ENCODE assay signal across 5 cellular contexts in the genomic region with DNA sequence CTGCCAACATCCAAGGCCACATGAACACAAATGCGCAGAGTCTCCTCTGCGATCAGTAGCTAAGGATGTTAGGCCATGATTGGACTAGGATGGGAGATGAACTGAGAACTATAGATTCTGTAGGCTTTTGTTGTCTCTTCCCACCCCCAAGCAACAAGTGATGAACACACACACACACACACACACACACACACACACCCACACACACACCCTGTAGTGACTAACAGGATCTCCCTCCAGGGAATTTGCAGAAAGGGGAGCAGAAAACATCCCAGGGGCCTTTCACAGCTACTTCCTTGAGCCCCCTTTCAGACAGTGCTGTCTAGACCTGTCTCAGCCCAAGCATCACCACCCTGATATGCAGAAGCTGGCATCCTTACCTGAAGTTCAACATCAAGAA. TPM values are rescaled to one million over a fixed set of nuclear protein-coding genes. Genes with fewer than 3 reads are reported as not detected.
"Had no signal": no experiment of that assay in that cellular context is flagged by ENCODE, and none has a peak within 500 bp of the region (broad histone marks: within the 10 kb centered on the region; RNA-seq: fewer than 3 reads in every experiment).

No MANE protein-coding gene starts in this region.

RNA-seq across cellular contexts. Expression of gene SYNPO2L, which starts 50.7 kb away (rescaled TPM):
- total RNA-seq: activated CD4-positive, alpha-beta memory T cell treated with anti-CD3 and anti-CD28 coated beads for 36 hours; activated CD4-positive, alpha-beta T cell treated with anti-CD3 and anti-CD28 coated beads for 36 hours; M059J; SK-MEL-5; T-cell had no signal
